1 cellular context compared by ENCODE assay signal in the genomic region with DNA sequence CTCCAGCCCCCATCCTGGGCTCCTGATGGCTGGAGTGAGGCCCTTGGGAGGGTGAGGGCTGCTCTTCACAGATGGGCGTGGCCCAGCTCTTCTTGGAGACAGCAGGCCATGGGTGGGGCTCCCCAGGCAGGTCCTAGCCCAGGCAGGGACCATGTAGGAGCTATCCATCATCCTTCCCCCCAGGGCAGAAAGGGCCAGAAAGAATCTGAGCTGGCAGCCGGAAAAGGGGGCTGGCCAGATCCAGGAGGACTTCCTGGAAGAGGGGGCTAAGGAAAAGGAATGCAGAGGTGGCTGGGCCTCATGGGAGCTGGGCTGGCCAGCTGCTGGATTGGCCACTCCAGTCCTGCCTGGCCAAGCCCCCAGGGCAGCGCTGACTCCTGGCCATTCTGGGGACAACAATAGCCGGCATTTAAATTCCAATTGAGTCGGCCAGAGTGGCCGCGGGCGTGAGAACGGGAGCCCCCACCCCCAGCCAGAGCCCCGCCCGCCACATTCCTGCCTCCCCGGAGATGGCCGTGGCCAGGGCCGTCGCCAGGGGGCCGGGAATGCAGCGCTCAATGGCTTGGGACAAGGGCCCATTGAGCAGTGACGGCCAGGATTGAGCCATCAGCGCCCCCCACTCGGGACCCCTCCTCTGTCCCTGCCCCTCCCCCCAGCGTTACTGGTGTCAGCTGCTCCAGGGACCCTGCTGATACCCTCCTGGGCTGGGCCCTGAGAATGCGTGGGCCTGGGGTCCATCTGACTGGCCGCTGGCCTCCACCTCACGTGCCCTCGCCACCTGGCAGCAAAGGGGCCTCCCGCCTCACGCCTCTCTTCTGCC.
TF ChIP-seq lines count a peak whose summit lies in the region.

No MANE protein-coding gene starts in this region.

TF ChIP-seq in GM23338, 12 proteins besides CTCF, POLR2A, EP300 and RAD21 (continued from another document):
- TF ChIP-seq, protein P1, sequence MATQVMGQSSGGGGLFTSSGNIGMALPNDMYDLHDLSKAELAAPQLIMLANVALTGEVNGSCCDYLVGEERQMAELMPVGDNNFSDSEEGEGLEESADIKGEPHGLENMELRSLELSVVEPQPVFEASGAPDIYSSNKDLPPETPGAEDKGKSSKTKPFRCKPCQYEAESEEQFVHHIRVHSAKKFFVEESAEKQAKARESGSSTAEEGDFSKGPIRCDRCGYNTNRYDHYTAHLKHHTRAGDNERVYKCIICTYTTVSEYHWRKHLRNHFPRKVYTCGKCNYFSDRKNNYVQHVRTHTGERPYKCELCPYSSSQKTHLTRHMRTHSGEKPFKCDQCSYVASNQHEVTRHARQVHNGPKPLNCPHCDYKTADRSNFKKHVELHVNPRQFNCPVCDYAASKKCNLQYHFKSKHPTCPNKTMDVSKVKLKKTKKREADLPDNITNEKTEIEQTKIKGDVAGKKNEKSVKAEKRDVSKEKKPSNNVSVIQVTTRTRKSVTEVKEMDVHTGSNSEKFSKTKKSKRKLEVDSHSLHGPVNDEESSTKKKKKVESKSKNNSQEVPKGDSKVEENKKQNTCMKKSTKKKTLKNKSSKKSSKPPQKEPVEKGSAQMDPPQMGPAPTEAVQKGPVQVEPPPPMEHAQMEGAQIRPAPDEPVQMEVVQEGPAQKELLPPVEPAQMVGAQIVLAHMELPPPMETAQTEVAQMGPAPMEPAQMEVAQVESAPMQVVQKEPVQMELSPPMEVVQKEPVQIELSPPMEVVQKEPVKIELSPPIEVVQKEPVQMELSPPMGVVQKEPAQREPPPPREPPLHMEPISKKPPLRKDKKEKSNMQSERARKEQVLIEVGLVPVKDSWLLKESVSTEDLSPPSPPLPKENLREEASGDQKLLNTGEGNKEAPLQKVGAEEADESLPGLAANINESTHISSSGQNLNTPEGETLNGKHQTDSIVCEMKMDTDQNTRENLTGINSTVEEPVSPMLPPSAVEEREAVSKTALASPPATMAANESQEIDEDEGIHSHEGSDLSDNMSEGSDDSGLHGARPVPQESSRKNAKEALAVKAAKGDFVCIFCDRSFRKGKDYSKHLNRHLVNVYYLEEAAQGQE (IDR thresholded peaks at IDR 0.05; ENCODE audit: unreplicated experiment): no peak
- TF ChIP-seq EZH2 (IDR thresholded peaks at IDR 0.05; ENCODE audit: low read depth, unreplicated experiment) (no peak), POLR2AphosphoS5 (IDR thresholded peaks at IDR 0.05; ENCODE audit: low read depth) (no peak), JUNB (IDR thresholded peaks at IDR 0.05; ENCODE audit: unreplicated experiment) (no peak), STAT1 (IDR thresholded peaks at IDR 0.05; ENCODE audit: unreplicated experiment) (no peak), ZNF331 (CRISPR knock-in tag; IDR thresholded peaks at IDR 0.05; ENCODE audit: low read depth) (no peak)
